Comparison of ENCODE assay signal across 22 cellular contexts in the genomic region with DNA sequence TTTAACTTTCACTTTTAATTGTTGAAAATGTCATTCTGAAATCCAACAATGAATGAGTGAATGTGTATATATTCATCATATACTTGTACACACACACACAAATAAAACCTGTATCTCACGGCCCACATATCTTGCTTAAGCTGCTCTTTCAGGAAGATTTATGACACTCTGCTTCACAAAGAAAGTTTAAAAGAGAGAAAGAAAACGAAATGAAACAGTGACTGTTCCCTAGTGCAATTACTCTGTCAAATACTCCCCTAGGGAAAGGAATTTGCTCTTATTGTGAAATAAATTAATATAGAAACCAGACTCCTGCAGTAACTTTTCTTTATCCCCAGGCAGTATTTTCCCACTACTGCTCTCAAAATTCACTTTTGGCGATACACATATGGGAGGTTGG.
"Had no signal": no experiment of that assay in that cellular context is flagged by ENCODE, and none has a peak within 500 bp of the region (broad histone marks: within the 10 kb centered on the region; RNA-seq: fewer than 3 reads in every experiment).

No MANE protein-coding gene starts in this region.

- H3K9me3 ChIP-seq: gastrocnemius medialis, heart right ventricle, left ventricle myocardium inferior, lower lobe of right lung, psoas muscle, right lobe of liver, spleen, tibial artery, upper lobe of right lung had no signal

- H3K27ac ChIP-seq: gastrocnemius medialis, heart right ventricle, left ventricle myocardium inferior, lower lobe of right lung, parathyroid adenoma, psoas muscle, right lobe of liver, spleen, tibial artery, upper lobe of right lung had no signal

- H3K4me1 ChIP-seq: gastrocnemius medialis, heart right ventricle, left ventricle myocardium inferior, lower lobe of right lung, parathyroid adenoma, psoas muscle, right lobe of liver, spleen, tibial artery, upper lobe of right lung had no signal

- ATAC-seq: effector memory CD8-positive, alpha-beta T cell; gastrocnemius medialis; heart right ventricle; lower lobe of right lung; natural killer cell treated with Interleukin-12 subunit alpha and Interleukin-12 subunit beta and Interleukin-15 and Interleukin-18, amount 100 ng/mL, for 72 hours; psoas muscle; right lobe of liver; stimulated activated memory B cell treated with anti-CD40 and anti-IgM and Interleukin-4, amounts not matched to agents 10 μg/mL and 1 μg/mL and 100 μg/mL, for 72 hours; upper lobe of right lung had no signal

- H3K4me3 ChIP-seq: gastrocnemius medialis, heart right ventricle, left ventricle myocardium inferior, lower lobe of right lung, psoas muscle, right lobe of liver, spleen, tibial artery, upper lobe of right lung had no signal

- H3K36me3 ChIP-seq: gastrocnemius medialis, heart right ventricle, left ventricle myocardium inferior, lower lobe of right lung, right lobe of liver, spleen, tibial artery, upper lobe of right lung had no signal

- DNase-seq: cerebellar nuclear complex; effector memory CD8-positive, alpha-beta T cell; erythroblast; gastrocnemius medialis; heart right ventricle; hypothalamus; left ventricle myocardium inferior; lower lobe of right lung; midbrain; occipital lobe; psoas muscle; retina; right lobe of liver; spleen; stimulated activated CD4-positive, alpha-beta T cell treated with anti-CD3 and anti-CD28 coated beads, Interleukin-15, amount 100 ng/mL, for 24 hours; stimulated activated CD4-positive, alpha-beta T cell treated with anti-CD3 and anti-CD28 coated beads, Interleukin-1b, Interleukin-23, amount 100 ng/mL, for 48 hours; stimulated activated CD4-positive, alpha-beta T cell treated with anti-CD3 and anti-CD28 coated beads, Interleukin-4, amount 100 ng/mL, for 24 hours; tibial artery; upper lobe of right lung had no signal

- H3K27me3 ChIP-seq: gastrocnemius medialis, right lobe of liver, spleen, tibial artery, upper lobe of right lung had no signal
